17 cellular contexts compared by ENCODE assay signal in genomic region chr5:124654418-124654817, GRCh38.
A peak's percentile ranks its signal among the peaks of the same experiment; 100 is the strongest.
DNase-seq lines count a peak whose midpoint lies in the region; ATAC-seq and TF ChIP-seq lines count a peak whose summit lies in the region.
"Had no signal": no experiment of that assay in that cellular context is flagged by ENCODE, and none has a peak within 500 bp of the region (broad histone marks: within the 10 kb centered on the region; RNA-seq: fewer than 3 reads in every experiment).

No MANE protein-coding gene starts in this region.

- no CpG with 5 or more reads among the region's 5 CpGs for WGBS in trophoblast cell (ENCODE audit: extremely low coverage, insufficient coverage, insufficient read length)

- H3K9me3 ChIP-seq in Karpas-422 (ENCODE audit: low read length), result no peaks in the 10 kb centered on the region
- H3K9me3 ChIP-seq in SU-DHL-6 (ENCODE audit: insufficient read depth, low read length), result no peaks in the 10 kb centered on the region
- H3K9me3 ChIP-seq in trophoblast cell (ENCODE audit: insufficient read depth, low read depth, low read length), result no peaks in the 10 kb centered on the region
- H3K9me3 ChIP-seq: Peyer's patch, upper lobe of right lung had no signal

- peak overlapping the region; percentile 5 for H3K4ac ChIP-seq in trophoblast cell (ENCODE audit: low read depth, low read length)

- H4K91ac ChIP-seq in trophoblast cell (ENCODE audit: low read depth, low read length), result peak overlapping the region; percentile 36

- peaks cover 94% of the 10 kb centered on the region for H3K4me1 ChIP-seq in Karpas-422 (ENCODE audit: low read length)
- H3K4me1 ChIP-seq in trophoblast cell (ENCODE audit: control insufficient read depth in 1 of 2, insufficient read depth in 2 of 2, low read length in 2 of 2), result peaks cover 6 to 20% of the 10 kb centered on the region in 2 experiments

- H3K27ac ChIP-seq in Karpas-422 (ENCODE audit: low read length) (no peak overlapping the region; the same call in 1 of the 2 replicates), SU-DHL-6 (ENCODE audit: low read depth, low read length) (peak overlapping the region; percentile 98), trophoblast cell (ENCODE audit: low read depth, low read length) (no peak overlapping the region)
- H3K27ac ChIP-seq: Peyer's patch had no signal

- H3K27me3 ChIP-seq in Karpas-422 (ENCODE audit: low read length) (no peaks in the 10 kb centered on the region), SU-DHL-6 (ENCODE audit: low read length) (no peaks in the 10 kb centered on the region), trophoblast cell (ENCODE audit: insufficient read depth, low read length) (no peaks in the 10 kb centered on the region)
- H3K27me3 ChIP-seq: Peyer's patch, upper lobe of right lung had no signal

- peak overlapping the region; percentile 51 for H3K18ac ChIP-seq in trophoblast cell (ENCODE audit: low read length)

- H3K36me3 ChIP-seq in Karpas-422 (ENCODE audit: insufficient read depth, low read length) (no peaks in the 10 kb centered on the region), SU-DHL-6 (ENCODE audit: low read length) (no peaks in the 10 kb centered on the region), trophoblast cell (ENCODE audit: control insufficient read depth in 1 of 2, insufficient read depth in 2 of 2, low read length in 2 of 2) (no peaks in the 10 kb centered on the region)
- H3K36me3 ChIP-seq: Peyer's patch, upper lobe of right lung had no signal

- H2BK5ac ChIP-seq in trophoblast cell (ENCODE audit: low read depth, low read length, poor library complexity), result no peak overlapping the region

- H3K4me2 ChIP-seq in Karpas-422 (ENCODE audit: low read depth, low read length, poor library complexity, severe bottlenecking) (no peak overlapping the region), SU-DHL-6 (ENCODE audit: low read depth, low read length, poor library complexity, severe bottlenecking) (peak overlapping the region; percentile 93), trophoblast cell (ENCODE audit: low read length) (no peak overlapping the region)

- H4K12ac ChIP-seq in trophoblast cell (ENCODE audit: low read depth, low read length), result no peak overlapping the region

- H3K79me1 ChIP-seq in trophoblast cell (ENCODE audit: low read length), result peaks cover 21% of the 10 kb centered on the region

- H2BK120ac ChIP-seq in trophoblast cell (ENCODE audit: insufficient read depth, low read length, poor library complexity), result peak overlapping the region; percentile 35

- no peak overlapping the region for H4K8ac ChIP-seq in trophoblast cell (ENCODE audit: low read depth, low read length)

- H2BK12ac ChIP-seq in trophoblast cell (ENCODE audit: low read length), result peak overlapping the region; percentile 55

- H3K9me2 ChIP-seq in Karpas-422 (replicated peaks; ENCODE audit: insufficient read depth, low read length) (no peaks in the 10 kb centered on the region), SU-DHL-6 (replicated peaks; ENCODE audit: insufficient read depth, low read length) (no peaks in the 10 kb centered on the region)

- H3K14ac ChIP-seq in trophoblast cell (ENCODE audit: low read length), result peak overlapping the region; percentile 3

- DNase-seq in NCI-H2171 treated with DMSO at 0.1 percent for 48 hours (lab: John Stamatoyannopoulos, UW) (peak; percentile 8), NCI-H2171 (lab: John Stamatoyannopoulos, UW) (no peak), Karpas-422 (peak; percentile 37), trophoblast cell (no peak), RKO (ENCODE audit: low spot score) (no peak), NCI-H1930 (lab: John Stamatoyannopoulos, UW) (no peak)
- DNase-seq: activated CD4-positive, alpha-beta T cell treated with anti-CD3 and anti-CD28 coated beads for 4 hours; kidney glomerular epithelial cell; NCI-H187; NCI-H774; nephron progenitor cell; Peyer's patch; stimulated activated CD4-positive, alpha-beta T cell treated with anti-CD3 and anti-CD28 coated beads, Interleukin-1b, Interleukin-23, amount 100 ng/mL, for 48 hours; upper lobe of right lung had no signal

- TF ChIP-seq CTCF in SU-DHL-6 (IDR thresholded peaks at IDR 0.05; ENCODE audit: insufficient read depth, low read length, poor library complexity, severe bottlenecking), result no peak

- H4K20me1 ChIP-seq in Karpas-422 (ENCODE audit: insufficient read depth, low read depth, low read length) (no peaks in the 10 kb centered on the region), SU-DHL-6 (ENCODE audit: low read depth, low read length) (no peaks in the 10 kb centered on the region)

- no peak overlapping the region for H2AFZ ChIP-seq in Karpas-422 (ENCODE audit: low read length)
- H2AFZ ChIP-seq in SU-DHL-6 (ENCODE audit: low read depth, low read length, severe bottlenecking), result no peak overlapping the region
- no peak overlapping the region for H2AFZ ChIP-seq in trophoblast cell (ENCODE audit: insufficient read depth, low read length, poor library complexity)

- ATAC-seq in HG03457 (IDR thresholded peaks at IDR 0.05; ENCODE audit: unreplicated experiment), result no peak
- ATAC-seq: HCT116, upper lobe of right lung had no signal

- H3K23ac ChIP-seq in trophoblast cell (ENCODE audit: low read length), result no peak overlapping the region

- peaks cover 89% of the 10 kb centered on the region for H3F3A ChIP-seq in SU-DHL-6 (ENCODE audit: insufficient read depth)

- H3K79me2 ChIP-seq in Karpas-422 (ENCODE audit: low read length) (no peaks in the 10 kb centered on the region), SU-DHL-6 (ENCODE audit: insufficient read depth, low read length) (peaks cover 85% of the 10 kb centered on the region), trophoblast cell (ENCODE audit: control insufficient read depth, insufficient read depth, low read length, poor library complexity) (peaks cover 6% of the 10 kb centered on the region)

- no peak overlapping the region for H2AK5ac ChIP-seq in trophoblast cell (ENCODE audit: low read length)

- H3K9ac ChIP-seq in Karpas-422 (ENCODE audit: low read length) (no peak overlapping the region), SU-DHL-6 (ENCODE audit: low read length) (peak overlapping the region; percentile 76), trophoblast cell (ENCODE audit: low read length) (no peak overlapping the region)

- H3K4me3 ChIP-seq in Karpas-422 (ENCODE audit: low read length), result no peak overlapping the region
- H3K4me3 ChIP-seq in SU-DHL-6 (ENCODE audit: insufficient read depth, low read length, poor library complexity, severe bottlenecking), result peak overlapping the region; percentile 23
- H3K4me3 ChIP-seq in trophoblast cell (ENCODE audit: low read depth, low read length), result no peak overlapping the region
- H3K4me3 ChIP-seq: Peyer's patch, upper lobe of right lung had no signal

Comparison
In these comparisons a context has a peak if more than half of its experiments do, and no peak if none do; other contexts are left out.
1. DNase-seq: peak in NCI-H2171 treated with DMSO at 0.1 percent for 48 hours (single experiment) and Karpas-422 (single experiment); none in NCI-H2171 (single experiment), trophoblast cell (0 of 2), RKO (single experiment) and NCI-H1930 (0 of 2).